8 cellular contexts compared by ENCODE assay signal in the genomic region with DNA sequence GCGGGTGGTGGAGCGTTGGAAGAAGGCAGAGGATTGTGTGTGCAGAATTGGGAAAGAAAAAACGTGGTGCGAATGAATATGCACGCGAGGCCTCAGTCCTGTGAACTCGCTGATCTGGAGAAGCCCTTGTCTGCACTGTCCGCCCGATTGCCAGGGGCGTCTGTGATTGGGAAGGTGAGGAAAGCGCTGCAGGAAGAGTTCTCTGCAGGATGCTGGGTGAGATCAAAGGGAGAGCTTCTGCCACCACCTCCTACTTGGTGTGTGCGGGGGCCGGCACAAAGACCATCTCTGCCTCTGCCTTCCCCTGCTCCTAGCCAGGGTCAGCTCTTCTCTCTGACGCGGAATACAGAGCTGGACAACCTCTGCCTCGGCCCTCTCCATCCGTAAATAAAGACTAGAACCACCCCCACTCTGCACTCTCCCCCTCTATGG. TPM values are rescaled to one million over a fixed set of nuclear protein-coding genes. Genes with fewer than 3 reads are reported as not detected.
DNase-seq lines count a peak whose midpoint lies in the region; ATAC-seq and TF ChIP-seq lines count a peak whose summit lies in the region.

No MANE protein-coding gene starts in this region.

- H3K4me1 ChIP-seq in ascending aorta (peaks cover 8 to 22% of the 10 kb centered on the region in 2 donors), tibial artery (peaks cover 0 to 39% (median 26%) of the 10 kb centered on the region in 4 donors)

- no peaks in the 10 kb centered on the region for H3K27me3 Mint-ChIP-seq in activated T-cell treated with anti-CD3 and anti-CD28 coated beads, Interleukin-2, amount 50 U/mL, for 4 hours (ENCODE audit: low read depth)

- TF ChIP-seq CTCF in ascending aorta (IDR thresholded peaks at IDR 0.05) (no peak), tibial artery (IDR thresholded peaks at IDR 0.05) (no peak)

- H3K4me3 Mint-ChIP-seq in activated T-cell treated with anti-CD3 and anti-CD28 coated beads, Interleukin-2, amount 50 U/mL, for 4 hours, result peak overlapping the region; percentile 87

- H3K9me3 ChIP-seq in ascending aorta (no peaks in the 10 kb centered on the region), tibial artery (peaks cover 0 to 9% (median 0%) of the 10 kb centered on the region in 3 donors)

- H3K36me3 Mint-ChIP-seq in activated T-cell treated with anti-CD3 and anti-CD28 coated beads, Interleukin-2, amount 50 U/mL, for 4 hours (ENCODE audit: insufficient read depth), result peaks cover 4% of the 10 kb centered on the region

- intact Hi-C loops in ascending aorta (cut with DNase I), result loop anchor here (1.0 to 5.0 kb wide), 2 partner anchors 33 to 189 kb away; partner anchors contain the start of genes CNP, HSPB9 and KAT2A
- intact Hi-C loops in tibial artery (cut with DNase I; ENCODE audit: low total_unique reads), result no loop called here

- H3K27ac ChIP-seq in ascending aorta (no peak overlapping the region), tibial artery (peak overlapping the region in 1 of 2 donors; percentile 32)

- no peak for DNase-seq in activated T-cell treated with anti-CD3 and anti-CD28 coated beads, Interleukin-2, amount 50 U/mL, for 4 hours
- DNase-seq in activated T-cell treated with anti-CD3 and anti-CD28 coated beads for 4 hours, result no peak
- no peak for DNase-seq in ascending aorta (ENCODE audit: low spot score in 2 of 2)
- peak; percentile 48 for DNase-seq in left kidney (ENCODE audit: low read depth, low spot score)
- DNase-seq in tibial artery, result no peak
- no peak for DNase-seq in left lobe of liver (ENCODE audit: low spot score)

- no peak for ATAC-seq in activated T-cell treated with anti-CD3 and anti-CD28 coated beads, Interleukin-2, amount 50 U/mL, for 4 hours
- ATAC-seq in HG03432 (IDR thresholded peaks at IDR 0.05; ENCODE audit: unreplicated experiment) (no peak), left lobe of liver (no peak), GM21390 (IDR thresholded peaks at IDR 0.05; ENCODE audit: unreplicated experiment) (no peak)

- H3K4me3 ChIP-seq in ascending aorta (peak overlapping the region; percentile 92 to 96), tibial artery (peak overlapping the region; percentile 78 to 90)

- H3K36me3 ChIP-seq in ascending aorta (peaks cover 4 to 7% of the 10 kb centered on the region in 2 donors), tibial artery (peaks cover 0 to 7% (median 0%) of the 10 kb centered on the region in 3 donors)

- no peaks in the 10 kb centered on the region for H3K9me3 Mint-ChIP-seq in activated T-cell treated with anti-CD3 and anti-CD28 coated beads, Interleukin-2, amount 50 U/mL, for 4 hours

- H3K4me1 Mint-ChIP-seq in activated T-cell treated with anti-CD3 and anti-CD28 coated beads, Interleukin-2, amount 50 U/mL, for 4 hours (ENCODE audit: low read depth), result peaks cover 31% of the 10 kb centered on the region

- H3K27me3 ChIP-seq in ascending aorta (no peaks in the 10 kb centered on the region), tibial artery (no peaks in the 10 kb centered on the region)

RNA-seq across cellular contexts. Expression of gene RAB5C, which starts 0.8 kb away (rescaled TPM):
- total RNA-seq in activated T-cell treated with anti-CD3 and anti-CD28 coated beads, Interleukin-2, amount 50 U/mL, for 4 hours, result 10 to 100 TPM; 76.5 to 81.0 (median 79.1) TPM
- total RNA-seq in ascending aorta (137 TPM), left lobe of liver (56.3 TPM)

RNA-seq across cellular contexts. Expression of gene KCNH4, which starts 25.3 kb away (rescaled TPM):
- 1 to 10 TPM; 2.2 to 2.6 (median 2.6) TPM for total RNA-seq in activated T-cell treated with anti-CD3 and anti-CD28 coated beads, Interleukin-2, amount 50 U/mL, for 4 hours
- total RNA-seq in ascending aorta (not detected), left lobe of liver (not detected)

RNA-seq across cellular contexts. Expression of gene HCRT, which starts 29.6 kb away (rescaled TPM):
- total RNA-seq in activated T-cell treated with anti-CD3 and anti-CD28 coated beads, Interleukin-2, amount 50 U/mL, for 4 hours, result not detected
- total RNA-seq in ascending aorta (not detected), left lobe of liver (not detected)

RNA-seq across cellular contexts. Expression of gene HSPB9, which starts 33.0 kb away (rescaled TPM):
- total RNA-seq in activated T-cell treated with anti-CD3 and anti-CD28 coated beads, Interleukin-2, amount 50 U/mL, for 4 hours, result under 1 TPM in 1 of 3 donors, not detected in 2; 0.10 TPM
- total RNA-seq in ascending aorta (not detected), left lobe of liver (1.1 TPM)

RNA-seq across cellular contexts. Expression of gene KAT2A, which starts 34.5 kb away (rescaled TPM):
- total RNA-seq in activated T-cell treated with anti-CD3 and anti-CD28 coated beads, Interleukin-2, amount 50 U/mL, for 4 hours, result 10 to 100 TPM; 70.1 to 92.5 (median 82.4) TPM
- 94.3 TPM for total RNA-seq in ascending aorta
- 30.8 TPM for total RNA-seq in left lobe of liver
